ENCODE assay signal across 24 cellular contexts in the genomic region with DNA sequence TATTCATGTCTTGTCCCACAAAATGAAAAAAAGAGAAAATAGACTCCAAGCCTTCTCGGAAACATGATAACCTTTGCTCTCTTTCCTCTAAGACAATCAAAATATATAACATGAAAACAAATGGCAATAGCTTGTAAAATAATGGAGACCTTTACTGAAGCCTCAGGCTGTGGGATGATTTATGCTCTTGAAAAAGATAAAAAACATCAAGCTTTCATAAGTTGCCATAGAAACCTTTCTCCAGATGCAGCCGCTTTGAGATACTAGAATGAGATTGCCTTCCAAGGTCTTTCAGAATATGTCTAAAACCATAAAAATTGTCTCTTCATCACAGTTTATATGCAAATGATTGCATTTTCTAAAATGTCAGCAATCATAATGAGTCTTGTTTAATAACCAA.
"Had no signal": no experiment of that assay in that cellular context is flagged by ENCODE, and none has a peak within 500 bp of the region (broad histone marks: within the 10 kb centered on the region; RNA-seq: fewer than 3 reads in every experiment).

No MANE protein-coding gene starts in this region.

- ATAC-seq: effector memory CD8-positive, alpha-beta T cell; esophagus mucosa; gastrocnemius medialis; heart right ventricle; left cardiac atrium; left lung; left ventricle myocardium superior; mucosa of descending colon had no signal

- H3K4me3 ChIP-seq: colonic mucosa, esophagus squamous epithelium, gastrocnemius medialis, heart right ventricle, left lung, lung, mucosa of descending colon had no signal

- H3K36me3 ChIP-seq: colonic mucosa, esophagus squamous epithelium, gastrocnemius medialis, heart right ventricle, left lung had no signal

- DNase-seq: colonic mucosa; cortex of kidney; effector CD8-positive, alpha-beta T cell; effector memory CD8-positive, alpha-beta T cell; endodermal cell; erythroblast; esophagus squamous epithelium; foreskin fibroblast; foreskin melanocyte; gastrocnemius medialis; glutamatergic neuron; head of caudate nucleus; heart right ventricle; hippocampal formation; left cardiac atrium; left lung; left ventricle myocardium superior; mammary epithelial cell; mesenchymal stem cell; mucosa of descending colon; naive B cell had no signal

- H3K27me3 ChIP-seq: esophagus squamous epithelium, gastrocnemius medialis had no signal

- H3K27ac ChIP-seq: colonic mucosa, epithelial cell of prostate, esophagus squamous epithelium, heart right ventricle, left lung had no signal

- H3K9me3 ChIP-seq: colonic mucosa, esophagus squamous epithelium, gastrocnemius medialis, heart right ventricle, left lung, mucosa of descending colon had no signal

- H3K4me1 ChIP-seq: colonic mucosa, esophagus squamous epithelium, left lung had no signal
